18 cellular contexts compared by ENCODE assay signal in the genomic region with DNA sequence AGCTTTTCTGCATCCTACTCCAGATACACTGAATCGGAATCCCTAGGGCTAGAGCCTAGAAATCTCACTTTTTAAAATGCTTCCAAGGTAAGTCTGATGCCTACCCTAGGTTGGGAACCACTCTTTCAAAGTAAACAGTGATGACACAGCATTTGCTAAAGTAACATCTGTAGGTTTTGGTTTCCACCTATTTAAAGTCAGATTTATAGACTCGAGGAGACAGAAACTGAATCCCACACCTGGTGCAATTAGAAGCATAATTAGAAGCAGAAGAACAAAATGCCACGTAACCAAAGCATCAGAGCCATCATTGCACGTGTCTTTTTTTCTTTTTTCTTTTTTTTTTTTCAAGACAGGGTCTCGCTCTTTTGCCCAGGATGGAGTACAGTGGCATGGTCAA. TPM values are rescaled to one million over a fixed set of nuclear protein-coding genes. Genes with fewer than 3 reads are reported as not detected.
DNase-seq lines count a peak whose midpoint lies in the region; ATAC-seq and TF ChIP-seq lines count a peak whose summit lies in the region.
"Had no signal": no experiment of that assay in that cellular context is flagged by ENCODE, and none has a peak within 500 bp of the region (broad histone marks: within the 10 kb centered on the region; RNA-seq: fewer than 3 reads in every experiment).

No MANE protein-coding gene starts in this region.

- TF ChIP-seq CTCF in osteocyte (IDR thresholded peaks at IDR 0.05), result no peak

- peak; percentile 75 for ATAC-seq in GM18498 (IDR thresholded peaks at IDR 0.05; ENCODE audit: unreplicated experiment)
- ATAC-seq in GM21447 (IDR thresholded peaks at IDR 0.05; ENCODE audit: unreplicated experiment), result peak; percentile 79
- ATAC-seq in HG02885 (IDR thresholded peaks at IDR 0.05; ENCODE audit: poor library complexity, unreplicated experiment), result peak; percentile 64
- ATAC-seq: left lobe of liver had no signal

- no peaks in the 10 kb centered on the region for H3K9me3 Mint-ChIP-seq in osteocyte (ENCODE audit: unreplicated experiment)
- H3K9me3 Mint-ChIP-seq: activated CD4-positive, alpha-beta T cell treated with anti-CD3 and anti-CD28 coated beads, Interleukin-2, amount 10 ng/mL, durations not matched to agents 24 days and 14 days; activated naive CD8-positive, alpha-beta T cell treated with anti-CD3 and anti-CD28 coated beads, Interleukin-2, amount 50 U/mL, for 24 hours; activated T-cell treated with anti-CD3 and anti-CD28 coated beads, Interleukin-2, amount 50 U/mL, for 72 hours had no signal

- H3K4me3 Mint-ChIP-seq in osteocyte (ENCODE audit: unreplicated experiment), result no peak overlapping the region
- H3K4me3 Mint-ChIP-seq: activated CD4-positive, alpha-beta T cell treated with anti-CD3 and anti-CD28 coated beads, Interleukin-2, amount 10 ng/mL, durations not matched to agents 24 days and 14 days; activated naive CD8-positive, alpha-beta T cell treated with anti-CD3 and anti-CD28 coated beads, Interleukin-2, amount 50 U/mL, for 24 hours; activated T-cell treated with anti-CD3 and anti-CD28 coated beads, Interleukin-2, amount 50 U/mL, for 72 hours; B cell had no signal

- no peaks in the 10 kb centered on the region for H3K27me3 Mint-ChIP-seq in osteocyte (ENCODE audit: unreplicated experiment)
- H3K27me3 Mint-ChIP-seq: activated CD4-positive, alpha-beta T cell treated with anti-CD3 and anti-CD28 coated beads, Interleukin-2, amount 10 ng/mL, durations not matched to agents 24 days and 14 days; activated naive CD8-positive, alpha-beta T cell treated with anti-CD3 and anti-CD28 coated beads, Interleukin-2, amount 50 U/mL, for 24 hours; B cell had no signal

- H3K36me3 Mint-ChIP-seq in osteocyte (ENCODE audit: unreplicated experiment), result peaks cover 8% of the 10 kb centered on the region

- no peak overlapping the region for H3K27ac Mint-ChIP-seq in osteocyte (ENCODE audit: unreplicated experiment)
- H3K27ac Mint-ChIP-seq: activated CD4-positive, alpha-beta T cell treated with anti-CD3 and anti-CD28 coated beads, Interleukin-2, amount 10 ng/mL, durations not matched to agents 24 days and 14 days; activated naive CD8-positive, alpha-beta T cell treated with anti-CD3 and anti-CD28 coated beads, Interleukin-2, amount 50 U/mL, for 24 hours; B cell had no signal

- H3K4me1 Mint-ChIP-seq in osteocyte (ENCODE audit: unreplicated experiment), result peaks cover 39% of the 10 kb centered on the region
- H3K4me1 Mint-ChIP-seq: activated CD4-positive, alpha-beta T cell treated with anti-CD3 and anti-CD28 coated beads, Interleukin-2, amount 10 ng/mL, durations not matched to agents 24 days and 14 days; B cell had no signal

- peak; percentile 41 for DNase-seq in NCI-H2171 treated with DMSO at 0.1 percent for 48 hours (lab: John Stamatoyannopoulos, UW)
- no peak for DNase-seq in NOMO-1 treated with dmso at 0.1 percent for 144 hours (lab: John Stamatoyannopoulos, UW; ENCODE audit: unreplicated experiment)
- DNase-seq in NCI-H1092 treated with DMSO at 0.1 percent for 48 hours (lab: John Stamatoyannopoulos, UW), result no peak
- no peak for DNase-seq in stimulated activated CD4-positive, alpha-beta T cell treated with anti-CD3 and anti-CD28 coated beads, Interleukin-4, amount 100 ng/mL, for 4 hours
- DNase-seq in osteocyte (ENCODE audit: extremely low spot score, unreplicated experiment), result no peak
- DNase-seq: activated CD4-positive, alpha-beta T cell treated with anti-CD3 and anti-CD28 coated beads, Interleukin-2, amount 10 ng/mL, durations not matched to agents 24 days and 14 days; activated naive CD8-positive, alpha-beta T cell treated with anti-CD3 and anti-CD28 coated beads, Interleukin-2, amount 50 U/mL, for 24 hours; activated T-cell treated with anti-CD3 and anti-CD28 coated beads, Interleukin-2, amount 50 U/mL, for 72 hours; central memory CD4-positive, alpha-beta T cell; effector memory CD4-positive, alpha-beta T cell; SJCRH30; small intestine; stimulated activated naive CD4-positive, alpha-beta T cell treated with Interleukin-2 at 50 U/mL for 16 hours had no signal

RNA-seq across cellular contexts. Expression of a gene that starts 40.9 kb away (rescaled TPM):
- 7.2 and 7.3 TPM in 2 replicates for total RNA-seq in osteocyte
